ENCODE assay signal across 2 cellular contexts in genomic region chr5:129111351-129111750, GRCh38.
TF ChIP-seq lines count a peak whose summit lies in the region.

No MANE protein-coding gene starts in this region.

TF ChIP-seq in GM12878, 131 proteins besides CTCF, POLR2A, EP300 and RAD21 (continued from another document):
- TF ChIP-seq, protein P1, sequence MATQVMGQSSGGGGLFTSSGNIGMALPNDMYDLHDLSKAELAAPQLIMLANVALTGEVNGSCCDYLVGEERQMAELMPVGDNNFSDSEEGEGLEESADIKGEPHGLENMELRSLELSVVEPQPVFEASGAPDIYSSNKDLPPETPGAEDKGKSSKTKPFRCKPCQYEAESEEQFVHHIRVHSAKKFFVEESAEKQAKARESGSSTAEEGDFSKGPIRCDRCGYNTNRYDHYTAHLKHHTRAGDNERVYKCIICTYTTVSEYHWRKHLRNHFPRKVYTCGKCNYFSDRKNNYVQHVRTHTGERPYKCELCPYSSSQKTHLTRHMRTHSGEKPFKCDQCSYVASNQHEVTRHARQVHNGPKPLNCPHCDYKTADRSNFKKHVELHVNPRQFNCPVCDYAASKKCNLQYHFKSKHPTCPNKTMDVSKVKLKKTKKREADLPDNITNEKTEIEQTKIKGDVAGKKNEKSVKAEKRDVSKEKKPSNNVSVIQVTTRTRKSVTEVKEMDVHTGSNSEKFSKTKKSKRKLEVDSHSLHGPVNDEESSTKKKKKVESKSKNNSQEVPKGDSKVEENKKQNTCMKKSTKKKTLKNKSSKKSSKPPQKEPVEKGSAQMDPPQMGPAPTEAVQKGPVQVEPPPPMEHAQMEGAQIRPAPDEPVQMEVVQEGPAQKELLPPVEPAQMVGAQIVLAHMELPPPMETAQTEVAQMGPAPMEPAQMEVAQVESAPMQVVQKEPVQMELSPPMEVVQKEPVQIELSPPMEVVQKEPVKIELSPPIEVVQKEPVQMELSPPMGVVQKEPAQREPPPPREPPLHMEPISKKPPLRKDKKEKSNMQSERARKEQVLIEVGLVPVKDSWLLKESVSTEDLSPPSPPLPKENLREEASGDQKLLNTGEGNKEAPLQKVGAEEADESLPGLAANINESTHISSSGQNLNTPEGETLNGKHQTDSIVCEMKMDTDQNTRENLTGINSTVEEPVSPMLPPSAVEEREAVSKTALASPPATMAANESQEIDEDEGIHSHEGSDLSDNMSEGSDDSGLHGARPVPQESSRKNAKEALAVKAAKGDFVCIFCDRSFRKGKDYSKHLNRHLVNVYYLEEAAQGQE (IDR thresholded peaks at IDR 0.05; ENCODE audit: low read depth, low read length) = no peak
TF ChIP-seq in GM12878: peak in this region for 1.

TF ChIP-seq in SK-N-SH treated with all-trans-retinoic acid at 6 μM for 48 hours, 23 proteins besides CTCF, POLR2A, EP300 and RAD21 (continued from another document):
- TF ChIP-seq, protein P2, sequence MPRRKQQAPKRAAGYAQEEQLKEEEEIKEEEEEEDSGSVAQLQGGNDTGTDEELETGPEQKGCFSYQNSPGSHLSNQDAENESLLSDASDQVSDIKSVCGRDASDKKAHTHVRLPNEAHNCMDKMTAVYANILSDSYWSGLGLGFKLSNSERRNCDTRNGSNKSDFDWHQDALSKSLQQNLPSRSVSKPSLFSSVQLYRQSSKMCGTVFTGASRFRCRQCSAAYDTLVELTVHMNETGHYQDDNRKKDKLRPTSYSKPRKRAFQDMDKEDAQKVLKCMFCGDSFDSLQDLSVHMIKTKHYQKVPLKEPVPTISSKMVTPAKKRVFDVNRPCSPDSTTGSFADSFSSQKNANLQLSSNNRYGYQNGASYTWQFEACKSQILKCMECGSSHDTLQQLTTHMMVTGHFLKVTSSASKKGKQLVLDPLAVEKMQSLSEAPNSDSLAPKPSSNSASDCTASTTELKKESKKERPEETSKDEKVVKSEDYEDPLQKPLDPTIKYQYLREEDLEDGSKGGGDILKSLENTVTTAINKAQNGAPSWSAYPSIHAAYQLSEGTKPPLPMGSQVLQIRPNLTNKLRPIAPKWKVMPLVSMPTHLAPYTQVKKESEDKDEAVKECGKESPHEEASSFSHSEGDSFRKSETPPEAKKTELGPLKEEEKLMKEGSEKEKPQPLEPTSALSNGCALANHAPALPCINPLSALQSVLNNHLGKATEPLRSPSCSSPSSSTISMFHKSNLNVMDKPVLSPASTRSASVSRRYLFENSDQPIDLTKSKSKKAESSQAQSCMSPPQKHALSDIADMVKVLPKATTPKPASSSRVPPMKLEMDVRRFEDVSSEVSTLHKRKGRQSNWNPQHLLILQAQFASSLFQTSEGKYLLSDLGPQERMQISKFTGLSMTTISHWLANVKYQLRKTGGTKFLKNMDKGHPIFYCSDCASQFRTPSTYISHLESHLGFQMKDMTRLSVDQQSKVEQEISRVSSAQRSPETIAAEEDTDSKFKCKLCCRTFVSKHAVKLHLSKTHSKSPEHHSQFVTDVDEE (CRISPR knock-in tag; IDR thresholded peaks at IDR 0.05) = no peak
- TF ChIP-seq RARB (CRISPR knock-in tag; IDR thresholded peaks at IDR 0.05) (no peak), ESRRG (CRISPR knock-in tag; IDR thresholded peaks at IDR 0.05) (no peak), ZFP30 (CRISPR knock-in tag; IDR thresholded peaks at IDR 0.05) (no peak), ZNF565 (CRISPR knock-in tag; conservative IDR thresholded peaks at IDR 0.05; ENCODE audit: low read depth) (no peak), GLIS3 (CRISPR knock-in tag; IDR thresholded peaks at IDR 0.05) (no peak), PPARA (CRISPR knock-in tag; IDR thresholded peaks at IDR 0.05; ENCODE audit: borderline replicate concordance) (no peak)
- TF ChIP-seq, protein P3, sequence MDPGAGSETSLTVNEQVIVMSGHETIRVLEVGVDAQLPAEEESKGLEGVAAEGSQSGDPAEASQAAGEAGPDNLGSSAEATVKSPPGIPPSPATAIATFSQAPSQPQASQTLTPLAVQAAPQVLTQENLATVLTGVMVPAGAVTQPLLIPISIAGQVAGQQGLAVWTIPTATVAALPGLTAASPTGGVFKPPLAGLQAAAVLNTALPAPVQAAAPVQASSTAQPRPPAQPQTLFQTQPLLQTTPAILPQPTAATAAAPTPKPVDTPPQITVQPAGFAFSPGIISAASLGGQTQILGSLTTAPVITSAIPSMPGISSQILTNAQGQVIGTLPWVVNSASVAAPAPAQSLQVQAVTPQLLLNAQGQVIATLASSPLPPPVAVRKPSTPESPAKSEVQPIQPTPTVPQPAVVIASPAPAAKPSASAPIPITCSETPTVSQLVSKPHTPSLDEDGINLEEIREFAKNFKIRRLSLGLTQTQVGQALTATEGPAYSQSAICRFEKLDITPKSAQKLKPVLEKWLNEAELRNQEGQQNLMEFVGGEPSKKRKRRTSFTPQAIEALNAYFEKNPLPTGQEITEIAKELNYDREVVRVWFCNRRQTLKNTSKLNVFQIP (CRISPR knock-in tag; IDR thresholded peaks at IDR 0.05; ENCODE audit: borderline replicate concordance, low read depth) = no peak
